8 cellular contexts compared by ENCODE assay signal in genomic region chr12:104064031-104064841, GRCh38. TPM values are rescaled to one million over a fixed set of nuclear protein-coding genes. Genes with fewer than 3 reads are reported as not detected.
DNase-seq lines count a peak whose midpoint lies in the region; FAIRE-seq and TF ChIP-seq lines count a peak whose summit lies in the region.

Gene HCFC2 (plus strand): TSS chr12:104064531. CDS start chr12:104064561, 30 bp downstream.

- TF ChIP-seq POLR2A in H54 (IDR thresholded peaks at IDR 0.05; ENCODE audit: low read depth, low read length): peak; percentile 52; the same call in 1 of the 2 replicates

- peaks cover 19% of the 10 kb centered on the region for H4K20me1 ChIP-seq in Loucy (ENCODE audit: insufficient read depth, low read length, poor library complexity, severe bottlenecking)

- H3K9ac ChIP-seq in Loucy (ENCODE audit: low read depth, low read length, poor library complexity, severe bottlenecking): peak within 1 kb of the TSS; percentile 70

- H3K79me2 ChIP-seq in Loucy (ENCODE audit: insufficient read depth, low read length): peaks cover 30% of the 10 kb centered on the region

- H3K4me2 ChIP-seq in Loucy (ENCODE audit: low read depth, low read length, poor library complexity, severe bottlenecking): peak within 1 kb of the TSS; percentile 81

- H2AFZ ChIP-seq in Loucy (ENCODE audit: low read length): peak within 1 kb of the TSS; percentile 96

- no peak for FAIRE-seq in H54 (lab: Jason Lieb, UNC)

- H3K4me3 ChIP-seq in Loucy (ENCODE audit: low read length, poor library complexity, severe bottlenecking): peak within 1 kb of the TSS; percentile 82
- H3K4me3 ChIP-seq in neutrophil (ENCODE audit: low read depth in 1 of 2, low read length in 1 of 2): peak within 1 kb of the TSS; percentile 88 to 95

- H3K27me3 ChIP-seq in Loucy (ENCODE audit: insufficient read depth, low read length, poor library complexity, severe bottlenecking) (no peaks in the 10 kb centered on the region), neutrophil (peaks cover 23% of the 10 kb centered on the region)

- H3K9me3 ChIP-seq in Loucy (ENCODE audit: insufficient read depth, low read depth, low read length) (no peaks in the 10 kb centered on the region), neutrophil (no peaks in the 10 kb centered on the region)

- H3K9me2 ChIP-seq in Loucy (replicated peaks; ENCODE audit: low read depth, low read length): no peaks in the 10 kb centered on the region

- TF ChIP-seq CTCF in Loucy (conservative IDR thresholded peaks at IDR 0.05; ENCODE audit: low read length): no peak
- peak; percentile 31 for TF ChIP-seq CTCF in neutrophil (IDR thresholded peaks at IDR 0.05)
- TF ChIP-seq CTCF in subcutaneous adipose tissue (IDR thresholded peaks at IDR 0.05; ENCODE audit: low read depth): no peak

- H3F3A ChIP-seq in Loucy (ENCODE audit: low read depth): no peaks in the 10 kb centered on the region

- H3K36me3 ChIP-seq in Loucy (ENCODE audit: insufficient read depth, low read length) (no peaks in the 10 kb centered on the region), neutrophil (peaks cover 13% of the 10 kb centered on the region)

- DNase-seq in ELR (ENCODE audit: low read depth) (peak; percentile 91), H54 (ENCODE audit: insufficient read length, low spot score) (peak; percentile 97), SHP77 (lab: John Stamatoyannopoulos, UW) (peak; percentile 84 to 93), activated gamma-delta T cell (lab: John Stamatoyannopoulos, UW) (peak; percentile 82), foreskin melanocyte (peak; percentile 62)

- peak within 1 kb of the TSS; percentile 74 for H3K27ac ChIP-seq in neutrophil

- H3K4me1 ChIP-seq in Loucy (ENCODE audit: insufficient read depth, low read length, poor library complexity, severe bottlenecking) (peaks cover 18% of the 10 kb centered on the region), neutrophil (ENCODE audit: control insufficient read depth in 1 of 2, insufficient read depth in 1 of 2, low read depth in 1 of 2, low read length in 1 of 2) (peaks cover 15 to 21% of the 10 kb centered on the region in 2 experiments)

RNA-seq across cellular contexts. Expression of gene HCFC2, which starts in this region (rescaled TPM):
- total RNA-seq in subcutaneous adipose tissue: 10 to 100 TPM; 23.3 to 34.7 (median 29.4) TPM

Comparison
In these comparisons a context has a peak if more than half of its experiments do, and no peak if none do; other contexts are left out.
1. Peak in every context shown above with its lines: DNase-seq, H3K4me3 ChIP-seq and H3K27ac ChIP-seq.